8 cellular contexts compared by ENCODE assay signal in the genomic region with DNA sequence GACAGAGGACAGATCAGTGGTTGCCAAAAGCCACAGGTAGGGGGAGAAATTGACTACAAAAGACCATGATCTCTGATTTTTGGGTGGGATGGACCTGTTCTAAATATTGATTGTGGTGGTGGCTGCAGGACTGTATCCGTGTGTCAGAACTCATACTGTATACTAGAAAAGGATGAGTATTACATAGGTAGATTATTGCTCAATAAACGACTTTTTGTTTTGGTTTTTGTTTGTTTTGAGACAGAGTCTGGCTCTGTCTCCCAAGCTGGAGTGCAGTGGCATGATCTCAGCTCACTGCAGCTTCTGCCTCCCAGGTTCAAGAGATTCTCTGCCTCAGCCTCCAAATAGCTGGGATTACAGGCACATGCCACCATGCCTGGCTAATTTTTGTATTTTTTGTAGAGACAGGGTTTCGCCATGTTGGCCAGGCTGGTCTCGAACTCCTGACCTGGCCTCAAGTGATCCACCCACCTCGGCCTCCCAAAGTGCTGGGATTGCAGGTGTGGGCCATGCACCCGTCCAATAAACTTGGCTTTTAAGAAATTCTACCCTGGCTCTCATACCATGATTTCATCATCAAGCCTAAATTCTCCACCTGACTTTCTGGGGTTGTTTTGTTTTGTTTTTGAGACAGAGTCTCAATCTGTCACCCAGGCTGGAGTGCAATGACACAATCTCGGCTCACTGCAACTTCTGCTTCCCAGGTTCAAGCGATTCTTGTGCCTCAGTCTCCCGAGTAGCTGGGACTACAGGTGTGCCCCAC. TPM values are rescaled to one million over a fixed set of nuclear protein-coding genes. Genes with fewer than 3 reads are reported as not detected.
"Had no signal": no experiment of that assay in that cellular context is flagged by ENCODE, and none has a peak within 500 bp of the region (broad histone marks: within the 10 kb centered on the region; RNA-seq: fewer than 3 reads in every experiment).

No MANE protein-coding gene starts in this region.

RNA-seq across cellular contexts. Expression of a gene that starts 5.6 kb away (rescaled TPM):
- total RNA-seq: activated CD4-positive, alpha-beta T cell treated with anti-CD3 and anti-CD28 coated beads, Interleukin-2, amount 10 ng/mL, durations not matched to agents 24 days and 14 days; activated CD8-positive, alpha-beta memory T cell treated with anti-CD3 and anti-CD28 coated beads, Interleukin-2, amount 10 ng/mL, durations not matched to agents 7 days and 5 days; breast epithelium; NCI-H460; RPMI7951; T-helper 17 cell had no signal
- polyA plus RNA-seq: aorta had no signal

RNA-seq across cellular contexts. Expression of a gene that starts 10.7 kb away (rescaled TPM):
- total RNA-seq: activated CD4-positive, alpha-beta T cell treated with anti-CD3 and anti-CD28 coated beads, Interleukin-2, amount 10 ng/mL, durations not matched to agents 24 days and 14 days; activated CD8-positive, alpha-beta memory T cell treated with anti-CD3 and anti-CD28 coated beads, Interleukin-2, amount 10 ng/mL, durations not matched to agents 7 days and 5 days; activated T-helper 1 cell treated with anti-CD3 and anti-CD28 coated beads, Interleukin-12 subunit alpha, Interleukin-12 subunit beta, Interleukin-2, Interleukin-4 antibody, amounts not matched to agents 30 ng/mL and 10 ng/mL and 1 ng/mL, durations not matched to agents 14 hours and 24 hours and 36 hours; breast epithelium; NCI-H460; RPMI7951; T-helper 17 cell had no signal
